In genomic region chr13:75876371-75877050, GRCh38 we compare ENCODE assay signal across 8 cellular contexts.
A peak's percentile ranks its signal among the peaks of the same experiment; 100 is the strongest.
DNase-seq lines count a peak whose midpoint lies in the region; ATAC-seq lines count a peak whose summit lies in the region.

No MANE protein-coding gene starts in this region.

- no peak overlapping the region for H2BK120ac ChIP-seq in mesendoderm (ENCODE audit: low read depth, low read length)

- H3K4ac ChIP-seq in mesendoderm (ENCODE audit: low read depth, low read length) = no peak overlapping the region

- peak overlapping the region in 3 of 7 donors; percentile 5 to 66 (median 42) for H3K4me3 Mint-ChIP-seq in CD8-positive, alpha-beta memory T cell
- peak overlapping the region; percentile 14 for H3K4me3 Mint-ChIP-seq in activated CD4-positive, alpha-beta memory T cell treated with anti-CD3 and anti-CD28 coated beads, Interleukin-2, amount 10 ng/mL, durations not matched to agents 7 days and 5 days

- peak in 4 of 5 donors; percentile 8 to 55 (median 42) for DNase-seq in CD8-positive, alpha-beta memory T cell
- DNase-seq in NCI-H748 (lab: John Stamatoyannopoulos, UW; ENCODE audit: unreplicated experiment) (peak; percentile 60), mesendoderm (peak; percentile 81)
- peak; percentile 62 for DNase-seq in activated CD4-positive, alpha-beta memory T cell treated with anti-CD3 and anti-CD28 coated beads, Interleukin-2, amount 10 ng/mL, durations not matched to agents 7 days and 5 days
- DNase-seq in effector memory CD4-positive, alpha-beta T cell = peak; percentile 4 to 24 (median 5)
- DNase-seq in stimulated activated CD8-positive, alpha-beta memory T cell treated with anti-CD3 and anti-CD28 coated beads, Interleukin-4, amount 100 ng/mL, for 24 hours (ENCODE audit: low read depth) = peak; percentile 11

- POLR2A ChIA-PET in CD8-positive, alpha-beta memory T cell (lab: Charles Lee) = no interaction called here
- POLR2A ChIA-PET in activated CD4-positive, alpha-beta memory T cell treated with anti-CD3 and anti-CD28 coated beads, Interleukin-2, amount 10 ng/mL, durations not matched to agents 7 days and 5 days (lab: Charles Lee) = no interaction called here

- no peak overlapping the region for H3K4me2 ChIP-seq in mesendoderm (ENCODE audit: low read length)

- H2AK5ac ChIP-seq in mesendoderm (ENCODE audit: low read length) = no peak overlapping the region

- no peaks in the 10 kb centered on the region for H3K27me3 ChIP-seq in CD8-positive, alpha-beta memory T cell (ENCODE audit: insufficient read depth, low read length, poor library complexity, severe bottlenecking)
- H3K27me3 ChIP-seq in effector memory CD4-positive, alpha-beta T cell (replicated peaks; ENCODE audit: control insufficient read depth, insufficient read depth, low read length, poor library complexity, severe bottlenecking) = no peaks in the 10 kb centered on the region
- no peaks in the 10 kb centered on the region for H3K27me3 ChIP-seq in mesendoderm (ENCODE audit: insufficient read depth, low read length, poor library complexity)

- no peaks in the 10 kb centered on the region for H3K9me3 Mint-ChIP-seq in CD8-positive, alpha-beta memory T cell
- H3K9me3 Mint-ChIP-seq in activated CD4-positive, alpha-beta memory T cell treated with anti-CD3 and anti-CD28 coated beads, Interleukin-2, amount 10 ng/mL, durations not matched to agents 7 days and 5 days = no peaks in the 10 kb centered on the region

- peaks cover 7 to 17% (median 16%) of the 10 kb centered on the region in 3 donors for H3K4me1 Mint-ChIP-seq in CD8-positive, alpha-beta memory T cell
- H3K4me1 Mint-ChIP-seq in activated CD4-positive, alpha-beta memory T cell treated with anti-CD3 and anti-CD28 coated beads, Interleukin-2, amount 10 ng/mL, durations not matched to agents 7 days and 5 days = peaks cover 15% of the 10 kb centered on the region

- no peak overlapping the region for H3K4me3 ChIP-seq in CD8-positive, alpha-beta memory T cell (ENCODE audit: low read length)
- no peak overlapping the region for H3K4me3 ChIP-seq in effector memory CD4-positive, alpha-beta T cell (ENCODE audit: insufficient read depth, low read depth, low read length, poor library complexity, severe bottlenecking)
- no peak overlapping the region for H3K4me3 ChIP-seq in mesendoderm (ENCODE audit: low read length)

- H3K27me3 Mint-ChIP-seq in CD8-positive, alpha-beta memory T cell = peaks cover 2 to 22% of the 10 kb centered on the region in 2 donors
- peaks cover 7% of the 10 kb centered on the region for H3K27me3 Mint-ChIP-seq in activated CD4-positive, alpha-beta memory T cell treated with anti-CD3 and anti-CD28 coated beads, Interleukin-2, amount 10 ng/mL, durations not matched to agents 7 days and 5 days

- no peak overlapping the region for H3K27ac ChIP-seq in CD8-positive, alpha-beta memory T cell (ENCODE audit: low read depth, low read length)
- no peak overlapping the region for H3K27ac ChIP-seq in effector memory CD4-positive, alpha-beta T cell (ENCODE audit: insufficient read depth, low read length, poor library complexity, severe bottlenecking)
- no peak overlapping the region for H3K27ac ChIP-seq in mesendoderm (ENCODE audit: low read depth, low read length)

- H3K79me2 ChIP-seq in mesendoderm (ENCODE audit: control insufficient read depth, insufficient read depth, low read length) = no peaks in the 10 kb centered on the region

- H4K5ac ChIP-seq in mesendoderm (ENCODE audit: low read length) = no peak overlapping the region

- WGBS in mesendoderm (ENCODE audit: extremely low coverage, insufficient coverage, low lambda C conversion rate) = no CpG with 5 or more reads among the region's 10 CpGs

- no peak overlapping the region for H3K18ac ChIP-seq in mesendoderm (ENCODE audit: low read length)

- CTCF ChIA-PET in CD8-positive, alpha-beta memory T cell (lab: Charles Lee) = interaction anchor here (0.7 to 6.2 kb wide), 12 partner anchors 8 to 1104 kb away, joined by 3 to 34 read pairs (median 4); no protein-coding TSS in a partner anchor
- CTCF ChIA-PET in activated CD4-positive, alpha-beta memory T cell treated with anti-CD3 and anti-CD28 coated beads, Interleukin-2, amount 10 ng/mL, durations not matched to agents 7 days and 5 days (lab: Charles Lee) = interaction anchor here (0.6 to 3.9 kb wide), 19 partner anchors 8 to 1027 kb away, joined by 3 to 36 read pairs (median 4); no protein-coding TSS in a partner anchor

- H2BK15ac ChIP-seq in mesendoderm (replicated peaks; ENCODE audit: low read depth) = no peak overlapping the region

- peak; percentile 89 for ATAC-seq in GM19372 (IDR thresholded peaks at IDR 0.05; ENCODE audit: low read depth, unreplicated experiment)
- peak; percentile 91 for ATAC-seq in HG03432 (IDR thresholded peaks at IDR 0.05; ENCODE audit: unreplicated experiment)

- H3K56ac ChIP-seq in mesendoderm (ENCODE audit: low read length) = no peak overlapping the region

- peaks cover 5% of the 10 kb centered on the region for H3K4me1 ChIP-seq in CD8-positive, alpha-beta memory T cell (ENCODE audit: insufficient read depth, low read length)
- no peaks in the 10 kb centered on the region for H3K4me1 ChIP-seq in effector memory CD4-positive, alpha-beta T cell (ENCODE audit: control insufficient read depth, insufficient read depth, low read length, poor library complexity, severe bottlenecking)
- H3K4me1 ChIP-seq in mesendoderm (ENCODE audit: control insufficient read depth, low read depth, low read length) = no peaks in the 10 kb centered on the region

- no peaks in the 10 kb centered on the region for H3K79me1 ChIP-seq in mesendoderm (ENCODE audit: low read length)

- H3K9ac ChIP-seq in mesendoderm (ENCODE audit: low read length) = no peak overlapping the region

- peak overlapping the region in 1 of 8 donors; percentile 51 for H3K27ac Mint-ChIP-seq in CD8-positive, alpha-beta memory T cell
- no peak overlapping the region for H3K27ac Mint-ChIP-seq in activated CD4-positive, alpha-beta memory T cell treated with anti-CD3 and anti-CD28 coated beads, Interleukin-2, amount 10 ng/mL, durations not matched to agents 7 days and 5 days

- H3K9me3 ChIP-seq in CD8-positive, alpha-beta memory T cell (ENCODE audit: low read length) = no peaks in the 10 kb centered on the region
- H3K9me3 ChIP-seq in effector memory CD4-positive, alpha-beta T cell (ENCODE audit: control insufficient read depth, low read length) = no peaks in the 10 kb centered on the region

- no peak overlapping the region for H2BK5ac ChIP-seq in mesendoderm (ENCODE audit: low read length)

- no peaks in the 10 kb centered on the region for H3K36me3 Mint-ChIP-seq in CD8-positive, alpha-beta memory T cell
- no peaks in the 10 kb centered on the region for H3K36me3 Mint-ChIP-seq in activated CD4-positive, alpha-beta memory T cell treated with anti-CD3 and anti-CD28 coated beads, Interleukin-2, amount 10 ng/mL, durations not matched to agents 7 days and 5 days (ENCODE audit: low read depth)

- H4K8ac ChIP-seq in mesendoderm (ENCODE audit: low read depth, low read length) = no peak overlapping the region

- no peaks in the 10 kb centered on the region for H3K36me3 ChIP-seq in CD8-positive, alpha-beta memory T cell (ENCODE audit: insufficient read depth, low read length)
- no peaks in the 10 kb centered on the region for H3K36me3 ChIP-seq in effector memory CD4-positive, alpha-beta T cell (ENCODE audit: control insufficient read depth, insufficient read depth, low read length)
- H3K36me3 ChIP-seq in mesendoderm (ENCODE audit: control insufficient read depth, insufficient read depth, low read length) = no peaks in the 10 kb centered on the region

- H3K23ac ChIP-seq in mesendoderm (ENCODE audit: low read length) = no peak overlapping the region

Comparison
In these comparisons a context has a peak if more than half of its experiments do, and no peak if none do; other contexts are left out.
1. DNase-seq: peak in every context shown above with its lines; median percentile 81 in mesendoderm; 62 in activated CD4-positive, alpha-beta memory T cell treated with anti-CD3 and anti-CD28 coated beads, Interleukin-2, amount 10 ng/mL, durations not matched to agents 7 days and 5 days; 60 in NCI-H748; 42 in CD8-positive, alpha-beta memory T cell; 11 in stimulated activated CD8-positive, alpha-beta memory T cell treated with anti-CD3 and anti-CD28 coated beads, Interleukin-4, amount 100 ng/mL, for 24 hours; 5 in effector memory CD4-positive, alpha-beta T cell.